Comparison of ENCODE assay signal across 11 cellular contexts in the genomic region with DNA sequence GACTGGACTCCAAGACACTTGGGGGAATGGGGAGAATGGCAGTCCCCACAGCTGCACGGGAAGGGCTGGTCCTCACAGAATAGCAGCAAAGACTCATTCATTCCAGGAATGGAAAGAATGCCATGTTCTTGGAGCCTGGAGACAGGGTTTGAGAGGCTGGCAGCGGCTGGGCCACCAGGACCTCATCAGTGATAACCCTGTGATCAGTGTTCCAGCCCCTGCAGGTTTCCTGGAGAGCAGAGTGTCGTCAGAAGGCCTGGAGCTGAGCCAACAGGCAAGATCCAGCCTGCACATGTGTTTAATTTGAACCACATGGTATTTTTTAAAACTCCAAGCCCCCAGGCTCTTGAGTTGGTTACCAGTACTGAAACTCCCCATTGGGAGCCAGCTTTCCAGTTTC.
DNase-seq lines count a peak whose midpoint lies in the region; ATAC-seq and TF ChIP-seq lines count a peak whose summit lies in the region.
"Had no signal": no experiment of that assay in that cellular context is flagged by ENCODE, and none has a peak within 500 bp of the region (broad histone marks: within the 10 kb centered on the region; RNA-seq: fewer than 3 reads in every experiment).

No MANE protein-coding gene starts in this region.

- H4K20me1 ChIP-seq in BLaER1 = no peaks in the 10 kb centered on the region

- ATAC-seq in GM21737 (IDR thresholded peaks at IDR 0.05; ENCODE audit: unreplicated experiment) (no peak), GM21360 (IDR thresholded peaks at IDR 0.05; ENCODE audit: unreplicated experiment) (no peak)
- ATAC-seq: natural killer cell had no signal

- H3K9me3 Mint-ChIP-seq in nephron progenitor cell = peaks cover 14% of the 10 kb centered on the region
- H3K9me3 Mint-ChIP-seq: natural killer cell had no signal

- no peak overlapping the region for H3K27ac Mint-ChIP-seq in nephron progenitor cell
- H3K27ac Mint-ChIP-seq: natural killer cell had no signal

- no peaks in the 10 kb centered on the region for H3K36me3 ChIP-seq in BLaER1

- no peak overlapping the region for H3K27ac ChIP-seq in BLaER1

- H3K4me1 Mint-ChIP-seq in nephron progenitor cell = no peaks in the 10 kb centered on the region
- H3K4me1 Mint-ChIP-seq: natural killer cell had no signal

- peaks cover 8% of the 10 kb centered on the region for H3K4me1 ChIP-seq in BLaER1

- TF ChIP-seq CTCF in nephron progenitor cell (IDR thresholded peaks at IDR 0.05) = no peak

- H3K4me3 ChIP-seq in BLaER1 = no peak overlapping the region

- H3K9ac ChIP-seq in BLaER1 = no peak overlapping the region

- no peak overlapping the region for H3K4me3 Mint-ChIP-seq in nephron progenitor cell
- H3K4me3 Mint-ChIP-seq: natural killer cell had no signal

- H3K4me2 ChIP-seq in BLaER1 = peak overlapping the region; percentile 19; the same call in 1 of the 2 replicates

- peaks cover 8% of the 10 kb centered on the region for H3K27me3 Mint-ChIP-seq in nephron progenitor cell (ENCODE audit: low read depth, poor library complexity)

- no peaks in the 10 kb centered on the region for H3K27me3 ChIP-seq in BLaER1

- DNase-seq in NCI-H128 (lab: John Stamatoyannopoulos, UW; ENCODE audit: unreplicated experiment) (peak; percentile 22), amniotic stem cell (lab: John Stamatoyannopoulos, UW) (peak; percentile 44), kidney tubule cell (ENCODE audit: low spot score) (peak; percentile 44), RPMI8226 (no peak), nephron progenitor cell (no peak)
- DNase-seq: activated naive CD4-positive, alpha-beta T cell treated with Interleukin-2 at 50 U/mL for 16 hours; MV-4-11; natural killer cell had no signal

- H3K9me3 ChIP-seq in BLaER1 = peaks cover 5% of the 10 kb centered on the region; the same call in 1 of the 2 replicates

- H3K36me3 Mint-ChIP-seq in nephron progenitor cell (ENCODE audit: low read depth) = peaks cover 5% of the 10 kb centered on the region
- H3K36me3 Mint-ChIP-seq: natural killer cell had no signal

Comparison
In these comparisons a context has a peak if more than half of its experiments do, and no peak if none do; other contexts are left out.
1. DNase-seq: peak in NCI-H128 (single experiment), amniotic stem cell (single experiment) and kidney tubule cell (single experiment); none in RPMI8226 (single experiment) and nephron progenitor cell (single experiment).